Comparison of ENCODE assay signal across 1 cellular context in genomic region chr15:67064607-67065530, GRCh38.
A peak's percentile ranks its signal among the peaks of the same experiment; 100 is the strongest.
TF ChIP-seq lines count a peak whose summit lies in the region.

No MANE protein-coding gene starts in this region.

TF ChIP-seq in HEK293, 187 proteins besides CTCF, POLR2A, EP300 and RAD21 (continued from another document and continues in another):
- TF ChIP-seq ZSCAN4 (tag by site-specific recombination; IDR thresholded peaks at IDR 0.05), result peak; percentile 22; the same call in 1 of the 2 replicates
- peak; percentile 17; the same call in 1 of the 2 replicates for TF ChIP-seq ZNF629 (tag by site-specific recombination; IDR thresholded peaks at IDR 0.05)
- peak; percentile 59; the same call in 1 of the 2 replicates for TF ChIP-seq INSM2 (tag by site-specific recombination; IDR thresholded peaks at IDR 0.05)
- peak; percentile 59; the same call in 1 of the 2 replicates for TF ChIP-seq ZNF785 (tag by site-specific recombination; IDR thresholded peaks at IDR 0.05)
- TF ChIP-seq HOXC10 (CRISPR knock-in tag; IDR thresholded peaks at IDR 0.05), result no peak
- TF ChIP-seq ZNF391 (tag by site-specific recombination; IDR thresholded peaks at IDR 0.05; ENCODE audit: borderline replicate concordance, low read depth), result 0 out of 2 replicates have a peak, but pooled peaks have one; percentile 32
- TF ChIP-seq ZNF24 (tag by site-specific recombination; IDR thresholded peaks at IDR 0.05), result peak; percentile 51; the same call in 1 of the 2 replicates
- no peak for TF ChIP-seq GLI4 (tag by site-specific recombination; IDR thresholded peaks at IDR 0.05)
- TF ChIP-seq ZFHX2 (tag by site-specific recombination; conservative IDR thresholded peaks at IDR 0.05), result peak; percentile 65
- no peak for TF ChIP-seq RBAK (tag by site-specific recombination; IDR thresholded peaks at IDR 0.05)
- peak; percentile 75; the same call in 1 of the 2 replicates for TF ChIP-seq ZSCAN16 (tag by site-specific recombination; IDR thresholded peaks at IDR 0.05)
- TF ChIP-seq ZNF768 (tag by site-specific recombination; IDR thresholded peaks at IDR 0.05), result peak; percentile 64; the same call in 1 of the 2 replicates
- no peak for TF ChIP-seq ZNF362 (tag by site-specific recombination; IDR thresholded peaks at IDR 0.05)
- TF ChIP-seq TSHZ1 (tag by site-specific recombination; IDR thresholded peaks at IDR 0.05; ENCODE audit: borderline replicate concordance), result peak; percentile 48; the same call in 1 of the 2 replicates
- TF ChIP-seq SCRT1 (tag by site-specific recombination; IDR thresholded peaks at IDR 0.05; ENCODE audit: borderline replicate concordance), result 0 out of 2 replicates have a peak, but pooled peaks have one; percentile 45
- TF ChIP-seq ZFP37 (tag by site-specific recombination; IDR thresholded peaks at IDR 0.05), result peak; percentile 94
- peak; percentile 88 for TF ChIP-seq KLF16 (tag by site-specific recombination; IDR thresholded peaks at IDR 0.05)
- peak; percentile 5; the same call in 1 of the 2 replicates for TF ChIP-seq GLIS1 (tag by site-specific recombination; IDR thresholded peaks at IDR 0.05)
- TF ChIP-seq ZNF561 (tag by site-specific recombination; IDR thresholded peaks at IDR 0.05; ENCODE audit: borderline replicate concordance), result peak; percentile 63
- no peak for TF ChIP-seq ZSCAN5A (tag by site-specific recombination; IDR thresholded peaks at IDR 0.05)
- no peak for TF ChIP-seq GLI2 (tag by site-specific recombination; IDR thresholded peaks at IDR 0.05; ENCODE audit: borderline replicate concordance, low read depth)
- no peak for TF ChIP-seq ZNF211 (tag by site-specific recombination; IDR thresholded peaks at IDR 0.05; ENCODE audit: low read depth)
- TF ChIP-seq ZNF529 (tag by site-specific recombination; IDR thresholded peaks at IDR 0.05; ENCODE audit: insufficient replicate concordance), result no peak
- TF ChIP-seq ZNF518A (tag by site-specific recombination; conservative IDR thresholded peaks at IDR 0.05; ENCODE audit: low read depth), result no peak
- TF ChIP-seq ZIC2 (tag by site-specific recombination; IDR thresholded peaks at IDR 0.05), result peak; percentile 69
- 0 out of 2 replicates have a peak, but pooled peaks have one; percentile 53 for TF ChIP-seq ZNF580 (tag by site-specific recombination; IDR thresholded peaks at IDR 0.05)
- TF ChIP-seq PRDM10 (tag by site-specific recombination; IDR thresholded peaks at IDR 0.05), result peak; percentile 77
- TF ChIP-seq PRDM6 (tag by site-specific recombination; IDR thresholded peaks at IDR 0.05), result no peak
- TF ChIP-seq KLF7 (tag by site-specific recombination; IDR thresholded peaks at IDR 0.05; ENCODE audit: borderline replicate concordance), result peak; percentile 61; the same call in 1 of the 2 replicates
- TF ChIP-seq ZBTB26 (tag by site-specific recombination; optimal IDR thresholded peaks at IDR 0.05), result peak; percentile 99
- no peak for TF ChIP-seq YY2 (tag by site-specific recombination; IDR thresholded peaks at IDR 0.05)
- TF ChIP-seq ZNF707 (tag by site-specific recombination; IDR thresholded peaks at IDR 0.05), result no peak
- peak; percentile 79 for TF ChIP-seq GLIS2 (tag by site-specific recombination; IDR thresholded peaks at IDR 0.05)
- TF ChIP-seq ZNF660 (tag by site-specific recombination; IDR thresholded peaks at IDR 0.05), result peak; percentile 36
- TF ChIP-seq ZBTB8A (tag by site-specific recombination; IDR thresholded peaks at IDR 0.05), result peak; percentile 98
- TF ChIP-seq ZNF10 (tag by site-specific recombination; IDR thresholded peaks at IDR 0.05), result no peak
